ENCODE assay signal across 21 cellular contexts in the genomic region with DNA sequence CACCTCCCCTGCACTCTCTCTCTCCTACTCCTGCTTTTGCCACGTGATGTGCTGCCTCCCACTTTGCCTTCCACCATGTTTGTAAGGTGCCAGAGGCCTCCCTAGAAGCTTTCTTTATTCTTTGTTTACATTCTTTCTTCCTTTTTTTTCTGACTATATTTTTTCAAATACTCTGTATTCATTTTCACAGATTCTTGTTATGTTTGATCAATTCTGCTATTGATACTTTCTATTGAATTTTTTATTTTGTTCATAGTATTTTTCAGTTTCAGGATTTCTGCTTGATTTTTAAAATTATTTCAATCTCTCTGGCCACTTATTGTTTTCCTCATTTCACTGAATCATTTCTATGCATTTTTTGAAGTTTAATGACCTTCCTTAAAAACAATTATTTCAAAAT.
A peak's percentile ranks its signal among the peaks of the same experiment; 100 is the strongest.
DNase-seq lines count a peak whose midpoint lies in the region; ATAC-seq, FAIRE-seq and TF ChIP-seq lines count a peak whose summit lies in the region.
"Had no signal": no experiment of that assay in that cellular context is flagged by ENCODE, and none has a peak within 500 bp of the region (broad histone marks: within the 10 kb centered on the region; RNA-seq: fewer than 3 reads in every experiment).

No MANE protein-coding gene starts in this region.

- no peak overlapping the region for H3K4me3 ChIP-seq in HepG2 (replicated peaks in 1 of 3; ENCODE audit: insufficient read depth in 1 of 3, low read depth in 2 of 3, low read length in 3 of 3)
- H3K4me3 ChIP-seq in right lobe of liver: no peak overlapping the region
- no peak overlapping the region for H3K4me3 ChIP-seq in K562
- H3K4me3 ChIP-seq: BLaER1 treated with 17β-estradiol and CSF1 and Interleukin-3, amounts not matched to agents 10 nM and 100 nM had no signal

- H3K36me3 ChIP-seq in HepG2 (replicated peaks in 1 of 2; ENCODE audit: control insufficient read depth in 1 of 2, insufficient read depth in 2 of 2, low read length in 2 of 2) (no peaks in the 10 kb centered on the region), right lobe of liver (no peaks in the 10 kb centered on the region), K562 (ENCODE audit: control insufficient read depth, insufficient read depth, low read length) (no peaks in the 10 kb centered on the region)
- H3K36me3 ChIP-seq: BLaER1 treated with 17β-estradiol and CSF1 and Interleukin-3, amounts not matched to agents 10 nM and 100 nM had no signal

- TF ChIP-seq RAD21 in HepG2 (CRISPR knock-in tag; IDR thresholded peaks at IDR 0.05) (no peak), K562 (CRISPR knock-in tag; conservative IDR thresholded peaks at IDR 0.05 in 1 of 2, IDR thresholded peaks at IDR 0.05 in 1 of 2) (no peak)

- no peak for ATAC-seq in HepG2
- no peak for ATAC-seq in right lobe of liver
- no peak for ATAC-seq in K562
- no peak for ATAC-seq in HG02642 (IDR thresholded peaks at IDR 0.05; ENCODE audit: poor library complexity, unreplicated experiment)
- ATAC-seq: CD8-positive, alpha-beta T cell had no signal

- H3K27me3 ChIP-seq in HepG2 (ENCODE audit: control insufficient read depth in 1 of 2, insufficient read depth in 2 of 2, low read length in 2 of 2) (no peaks in the 10 kb centered on the region), right lobe of liver (no peaks in the 10 kb centered on the region), K562 (ENCODE audit: control insufficient read depth in 2 of 2, insufficient read depth in 2 of 2, low read length in 2 of 2) (no peaks in the 10 kb centered on the region)
- H3K27me3 ChIP-seq: BLaER1 treated with 17β-estradiol and CSF1 and Interleukin-3, amounts not matched to agents 10 nM and 100 nM had no signal

- FAIRE-seq in HepG2 (lab: Jason Lieb, UNC): no peak
- FAIRE-seq in K562 (lab: Jason Lieb, UNC): no peak
- FAIRE-seq: A204.1, D721Med, G401.6, GM12891, GM19239 had no signal

- H3K4me2 ChIP-seq in HepG2 (ENCODE audit: low read depth, low read length): no peak overlapping the region
- H3K4me2 ChIP-seq in K562 (ENCODE audit: insufficient read depth, low read length): no peak overlapping the region
- H3K4me2 ChIP-seq: BLaER1 treated with 17β-estradiol and CSF1 and Interleukin-3, amounts not matched to agents 10 nM and 100 nM had no signal

- intact Hi-C loops in HepG2 (cut with micrococcal nuclease; ENCODE audit: unreplicated experiment): no loop called here
- intact Hi-C loops in right lobe of liver (cut with DNase I): no loop called here
- intact Hi-C loops in K562 (cut with micrococcal nuclease): no loop called here

- POLR2A ChIA-PET in HepG2 (lab: Yijun Ruan, JAX) (no interaction called here), K562 (lab: Yijun Ruan, JAX) (no interaction called here)

- H3K79me2 ChIP-seq in HepG2 (ENCODE audit: insufficient read depth, low read length): no peaks in the 10 kb centered on the region
- H3K79me2 ChIP-seq in K562 (ENCODE audit: control insufficient read depth, insufficient read depth, low read length): no peaks in the 10 kb centered on the region

- in situ Hi-C loops in HepG2 (cut with HindIII; ENCODE audit: extremely low pct_ligation_motif_present, low pct_unique_long_range_greater_than_20kb) (no loop called here), KBM-7 (cut with MboI; ENCODE audit: low pct_unique_long_range_greater_than_20kb, low sequenced_read_pairs) (no loop called here), K562 (cut with MboI) (no loop called here)

- no peak overlapping the region for H3K9ac ChIP-seq in HepG2 (ENCODE audit: insufficient read depth, low read depth, low read length)
- no peak overlapping the region for H3K9ac ChIP-seq in K562 (ENCODE audit: insufficient read depth in 1 of 2, low read depth in 2 of 2, low read length in 2 of 2)
- H3K9ac ChIP-seq: BLaER1 treated with 17β-estradiol and CSF1 and Interleukin-3, amounts not matched to agents 10 nM and 100 nM had no signal

- H2AFZ ChIP-seq in HepG2 (ENCODE audit: low read length): no peak overlapping the region
- H2AFZ ChIP-seq in K562 (ENCODE audit: low read depth, low read length): no peak overlapping the region

- BruUV-seq in HepG2 (replicated peaks; lab: Mats Ljungman, UMichigan): no TSS peak
- BruUV-seq in K562 (replicated peaks; lab: Mats Ljungman, UMichigan): no TSS peak

- 0% methylated on average over 1 of the region's 1 CpG for WGBS in HepG2 (ENCODE audit: low lambda C conversion rate)
- WGBS in right lobe of liver (ENCODE audit: insufficient coverage, low coverage, low lambda C conversion rate, missing lambda C conversion rate): 50% methylated on average over 1 of the region's 1 CpG
- WGBS in K562 (ENCODE audit: insufficient coverage, low coverage, missing lambda C conversion rate): 0% methylated on average over 1 of the region's 1 CpG

- TF ChIP-seq EP300 in HepG2 (IDR thresholded peaks at IDR 0.05; ENCODE audit: low read depth in 2 of 2, low read length in 2 of 2) (no peak), HepG2 (CRISPR knock-in tag; IDR thresholded peaks at IDR 0.05; ENCODE audit: borderline replicate concordance) (no peak), K562 (IDR thresholded peaks at IDR 0.05; ENCODE audit: low read length) (no peak)

- CTCF ChIA-PET in HepG2 (lab: Yijun Ruan, JAX; ENCODE audit: low intra/inter-chr PET ratio, low total read pairs) (no interaction called here), K562 (lab: Yijun Ruan, JAX; ENCODE audit: low intra/inter-chr PET ratio) (no interaction called here)

- H3K4me1 ChIP-seq in HepG2 (ENCODE audit: insufficient read depth, low read length): no peaks in the 10 kb centered on the region
- H3K4me1 ChIP-seq in right lobe of liver: no peaks in the 10 kb centered on the region
- no peaks in the 10 kb centered on the region for H3K4me1 ChIP-seq in K562 (replicated peaks in 1 of 2; ENCODE audit: control insufficient read depth in 2 of 2, insufficient read depth in 2 of 2, low read length in 2 of 2)
- H3K4me1 ChIP-seq: BLaER1 treated with 17β-estradiol and CSF1 and Interleukin-3, amounts not matched to agents 10 nM and 100 nM; Caco-2 had no signal

- TF ChIP-seq CTCF in HepG2 (CRISPR knock-in tag; IDR thresholded peaks at IDR 0.05) (no peak), right lobe of liver (IDR thresholded peaks at IDR 0.05) (no peak), K562 (IDR thresholded peaks at IDR 0.05 in 2 of 3, conservative IDR thresholded peaks at IDR 0.05 in 1 of 3; ENCODE audit: insufficient read depth in 2 of 3, low read depth in 1 of 3, low read length in 3 of 3) (no peak)

- TF ChIP-seq POLR2A in HepG2 (IDR thresholded peaks at IDR 0.05; ENCODE audit: insufficient read depth in 1 of 2, low read depth in 2 of 2, low read length in 2 of 2): no peak
- no peak for TF ChIP-seq POLR2A in right lobe of liver (IDR thresholded peaks at IDR 0.05)
- no peak for TF ChIP-seq POLR2A in K562 (conservative IDR thresholded peaks at IDR 0.05)

- H4K20me1 ChIP-seq in HepG2 (ENCODE audit: insufficient read depth, low read length): no peaks in the 10 kb centered on the region
- H4K20me1 ChIP-seq in K562 (replicated peaks; ENCODE audit: control insufficient read depth, insufficient read depth, low read length): no peaks in the 10 kb centered on the region
- H4K20me1 ChIP-seq: BLaER1 treated with 17β-estradiol and CSF1 and Interleukin-3, amounts not matched to agents 10 nM and 100 nM had no signal

- H3K27ac ChIP-seq in HepG2 (ENCODE audit: extremely low read length, insufficient read depth, low read length) (no peak overlapping the region), right lobe of liver (no peak overlapping the region), K562 (ENCODE audit: extremely low read depth, low read depth, low read length) (no peak overlapping the region)
- H3K27ac ChIP-seq: BLaER1 treated with 17β-estradiol and CSF1 and Interleukin-3, amounts not matched to agents 10 nM and 100 nM; C4-2B had no signal

- DNase-seq in HepG2 (ENCODE audit: low spot score) (no peak), right lobe of liver (no peak), KBM-7 (peak; percentile 3), K562 (ENCODE audit: extremely low read depth in 1 of 4, low spot score in 3 of 4) (no peak), AML-193 (lab: John Stamatoyannopoulos, UW) (no peak)
- DNase-seq: 8988T; ACHN; Caco-2; Calu3; CD4-positive, alpha-beta T cell; CD8-positive, alpha-beta T cell; DMS79 treated with DMSO at 0.1 percent for 48 hours; GF-D8 had no signal

- H3K9me1 ChIP-seq in K562 (ENCODE audit: control insufficient read depth, insufficient read depth, low read length): no peaks in the 10 kb centered on the region

- peaks cover 38% of the 10 kb centered on the region for H3K9me3 ChIP-seq in HepG2 (ENCODE audit: low read length)
- no peaks in the 10 kb centered on the region for H3K9me3 ChIP-seq in right lobe of liver
- 0 out of 2 replicates have a peak, but pooled peaks cover 2% of the 10 kb centered on the region for H3K9me3 ChIP-seq in K562 (replicated peaks; ENCODE audit: control insufficient read depth, insufficient read depth, low read depth, low read length)
- H3K9me3 ChIP-seq: Caco-2 had no signal

TF ChIP-seq in HepG2, 621 proteins besides CTCF, POLR2A, EP300 and RAD21:
- TF ChIP-seq ZNF253 (CRISPR knock-in tag; IDR thresholded peaks at IDR 0.05; ENCODE audit: borderline replicate concordance) (no peak), KLF16 (CRISPR knock-in tag; IDR thresholded peaks at IDR 0.05) (no peak), ZNF550 (CRISPR knock-in tag; IDR thresholded peaks at IDR 0.05; ENCODE audit: borderline replicate concordance) (no peak), CEBPG (CRISPR knock-in tag; IDR thresholded peaks at IDR 0.05) (no peak), NFYC (CRISPR knock-in tag; IDR thresholded peaks at IDR 0.05) (no peak), ZNF160 (CRISPR knock-in tag; IDR thresholded peaks at IDR 0.05) (peak; percentile 71; the same call in 1 of the 2 replicates), ZNF432 (CRISPR knock-in tag; IDR thresholded peaks at IDR 0.05; ENCODE audit: borderline replicate concordance) (no peak), ZNF552 (CRISPR knock-in tag; IDR thresholded peaks at IDR 0.05; ENCODE audit: borderline replicate concordance) (no peak)
TF ChIP-seq in HepG2: peak in this region for 1.

TF ChIP-seq in K562, 482 proteins besides CTCF, POLR2A, EP300 and RAD21:
- no peak for TF ChIP-seq EGR1 (conservative IDR thresholded peaks at IDR 0.05)
- 0 out of 2 replicates have a peak, but pooled peaks have one; percentile 56 for TF ChIP-seq TRIM28 (IDR thresholded peaks at IDR 0.05)
